Comparison of ENCODE assay signal across 8 cellular contexts in genomic region chr3:157618075-157618760, GRCh38.
DNase-seq lines count a peak whose midpoint lies in the region; ATAC-seq and TF ChIP-seq lines count a peak whose summit lies in the region.

No MANE protein-coding gene starts in this region.

- TF ChIP-seq CTCF in kidney epithelial cell (IDR thresholded peaks at IDR 0.05; ENCODE audit: insufficient read depth, low read length, poor library complexity, severe bottlenecking) (peak; percentile 46), suprapubic skin (IDR thresholded peaks at IDR 0.05) (peak; percentile 49 to 59)

- in situ Hi-C loops in T47D (cut with HindIII; ENCODE audit: low pct_unique_long_range_greater_than_20kb, low sequenced_read_pairs) = no loop called here

- H3K4me3 ChIP-seq in kidney epithelial cell (ENCODE audit: low read depth, low read length) (no peak overlapping the region), suprapubic skin (no peak overlapping the region)

- no peak for TF ChIP-seq POLR2A in suprapubic skin (IDR thresholded peaks at IDR 0.05)

- WGBS in suprapubic skin = 19% methylated on average over 6 of the region's 6 CpGs

- H3K27ac ChIP-seq in suprapubic skin = no peak overlapping the region

- H3K36me3 ChIP-seq in kidney epithelial cell (ENCODE audit: control insufficient read depth, insufficient read depth, low read length) (no peaks in the 10 kb centered on the region), suprapubic skin (no peaks in the 10 kb centered on the region)

- peak; percentile 8 for DNase-seq in GDM1 (lab: John Stamatoyannopoulos, UW)
- DNase-seq in HPDE6-E6E7 (ENCODE audit: extremely low spot score) = peak; percentile 74
- DNase-seq in NCI-H82 treated with DMSO at 0.1 percent for 48 hours (lab: John Stamatoyannopoulos, UW; ENCODE audit: unreplicated experiment) = peak; percentile 69
- DNase-seq in T47D (ENCODE audit: low read depth in 1 of 2, low spot score in 1 of 2) = peak; percentile 45 to 81
- peak; percentile 21 for DNase-seq in kidney epithelial cell (ENCODE audit: low read depth)
- no peak for DNase-seq in suprapubic skin (ENCODE audit: low spot score in 2 of 2)
- DNase-seq in ecto neural progenitor cell (ENCODE audit: low spot score) = no peak

- TF ChIP-seq EP300 in suprapubic skin (IDR thresholded peaks at IDR 0.05) = no peak

- no peaks in the 10 kb centered on the region for H3K27me3 ChIP-seq in kidney epithelial cell (ENCODE audit: control insufficient read depth, insufficient read depth, low read length)
- H3K27me3 ChIP-seq in suprapubic skin = no peaks in the 10 kb centered on the region

- peaks cover 4% of the 10 kb centered on the region for H3K4me1 ChIP-seq in suprapubic skin

- H3K9me3 ChIP-seq in suprapubic skin = no peaks in the 10 kb centered on the region

- ATAC-seq in GM21447 (IDR thresholded peaks at IDR 0.05; ENCODE audit: unreplicated experiment) = peak; percentile 88

Comparison
In these comparisons a context has a peak if more than half of its experiments do, and no peak if none do; other contexts are left out.
1. DNase-seq: peak in GDM1 (single experiment), HPDE6-E6E7 (single experiment), NCI-H82 treated with DMSO at 0.1 percent for 48 hours (single experiment), T47D (2 of 2) and kidney epithelial cell (single experiment); none in suprapubic skin (0 of 2) and ecto neural progenitor cell (single experiment).